Comparison of ENCODE assay signal across 1 cellular context in the genomic region with DNA sequence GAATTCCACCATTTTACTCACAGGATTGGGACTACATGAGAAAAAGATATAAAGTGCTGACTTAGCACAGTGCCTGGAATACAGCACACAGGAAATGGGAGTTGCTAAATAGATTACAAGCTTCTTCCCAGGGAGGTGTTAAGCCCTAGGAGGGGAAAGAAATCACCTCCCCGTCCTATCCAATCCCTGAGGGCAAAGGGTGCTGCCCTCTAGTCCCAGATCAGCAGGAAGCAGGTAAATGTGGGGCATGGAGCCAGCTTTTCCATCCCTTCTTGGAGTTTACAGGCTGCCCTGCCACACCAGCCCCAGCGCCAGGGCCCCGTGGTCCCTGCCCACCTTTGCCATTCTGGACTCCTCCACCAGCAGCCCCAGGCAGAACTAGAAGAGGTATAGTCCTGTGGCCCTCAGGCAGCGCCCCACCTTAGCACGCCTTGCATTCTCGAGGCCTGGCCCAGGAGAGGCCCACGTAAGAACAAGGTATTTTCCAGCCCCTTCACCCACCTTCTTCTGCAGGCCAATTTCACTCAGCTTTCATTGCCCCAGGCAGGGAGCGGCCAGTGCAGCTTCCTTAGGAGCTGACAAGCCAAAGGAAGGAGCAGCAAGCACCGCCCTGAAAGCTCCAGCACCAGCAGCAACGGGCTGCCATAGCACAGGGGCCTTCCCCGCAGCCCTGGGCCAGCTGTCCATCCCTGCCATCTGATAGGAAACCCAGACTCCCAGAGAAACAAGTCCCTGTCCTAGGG.
A peak's percentile ranks its signal among the peaks of the same experiment; 100 is the strongest.
TF ChIP-seq lines count a peak whose summit lies in the region.

No MANE protein-coding gene starts in this region.

TF ChIP-seq in IMR-90, 13 proteins besides CTCF, POLR2A, EP300 and RAD21:
- TF ChIP-seq, protein P1, sequence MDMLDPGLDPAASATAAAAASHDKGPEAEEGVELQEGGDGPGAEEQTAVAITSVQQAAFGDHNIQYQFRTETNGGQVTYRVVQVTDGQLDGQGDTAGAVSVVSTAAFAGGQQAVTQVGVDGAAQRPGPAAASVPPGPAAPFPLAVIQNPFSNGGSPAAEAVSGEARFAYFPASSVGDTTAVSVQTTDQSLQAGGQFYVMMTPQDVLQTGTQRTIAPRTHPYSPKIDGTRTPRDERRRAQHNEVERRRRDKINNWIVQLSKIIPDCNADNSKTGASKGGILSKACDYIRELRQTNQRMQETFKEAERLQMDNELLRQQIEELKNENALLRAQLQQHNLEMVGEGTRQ (IDR thresholded peaks at IDR 0.05; ENCODE audit: low read depth, low read length), result no peak
- no peak for TF ChIP-seq SMC3 (IDR thresholded peaks at IDR 0.05; ENCODE audit: low read depth, low read length)
- no peak for TF ChIP-seq NFE2L2 (IDR thresholded peaks at IDR 0.05; ENCODE audit: low read depth, low read length)
- peak; percentile 97 for TF ChIP-seq MAFK (IDR thresholded peaks at IDR 0.05; ENCODE audit: low read depth, low read length)
- TF ChIP-seq RFX5 (IDR thresholded peaks at IDR 0.05; ENCODE audit: low read depth, low read length), result no peak
- no peak for TF ChIP-seq FOS (IDR thresholded peaks at IDR 0.05; ENCODE audit: low read depth, low read length)
- TF ChIP-seq CEBPB (IDR thresholded peaks at IDR 0.05; ENCODE audit: low read depth, low read length), result peak; percentile 8; the same call in 1 of the 2 replicates
- no peak for TF ChIP-seq BHLHE40 (IDR thresholded peaks at IDR 0.05; ENCODE audit: low read depth, low read length)
